ENCODE assay signal across 7 cellular contexts in genomic region chr10:28705472-28705871, GRCh38.
"Had no signal": no experiment of that assay in that cellular context is flagged by ENCODE, and none has a peak within 500 bp of the region (broad histone marks: within the 10 kb centered on the region; RNA-seq: fewer than 3 reads in every experiment).

No MANE protein-coding gene starts in this region.

- H2AFZ ChIP-seq: GM23248 had no signal

- H3K4me3 Mint-ChIP-seq: H9, IgD-negative memory B cell had no signal

- H3K9ac ChIP-seq: GM23248 had no signal

- H3K4me3 ChIP-seq: GM23248 had no signal

- H3K27ac Mint-ChIP-seq: H9 had no signal

- H3K36me3 Mint-ChIP-seq: IgD-negative memory B cell had no signal

- H3K27ac ChIP-seq: GM23248 had no signal

- H3K4me1 Mint-ChIP-seq: H9, IgD-negative memory B cell had no signal

- DNase-seq: GM23248, H9, HCEC 1CT had no signal

- FAIRE-seq: H1, H54, HTR-8/SVneo had no signal
